Comparison of ENCODE assay signal across 1 cellular context in genomic region chr5:68240771-68241170, GRCh38.
TF ChIP-seq lines count a peak whose summit lies in the region.

No MANE protein-coding gene starts in this region.

TF ChIP-seq in endothelial cell of umbilical vein, 7 proteins besides CTCF, POLR2A, EP300 and RAD21 (continued from another document):
- TF ChIP-seq MYC (IDR thresholded peaks at IDR 0.05; ENCODE audit: low read depth, low read length) (no peak), GATA2 (IDR thresholded peaks at IDR 0.05; ENCODE audit: insufficient read depth, insufficient read length, low read depth, low read length) (no peak), POLR2AphosphoS5 (IDR thresholded peaks at IDR 0.05; ENCODE audit: insufficient read depth, low read depth, low read length) (no peak), EZH2 (IDR thresholded peaks at IDR 0.05; ENCODE audit: borderline replicate concordance, low read depth, low read length, severe bottlenecking) (no peak), JUN (IDR thresholded peaks at IDR 0.05; ENCODE audit: borderline replicate concordance, insufficient read depth, insufficient read length, low read depth) (no peak), MAX (IDR thresholded peaks at IDR 0.05; ENCODE audit: insufficient read depth, insufficient read length) (no peak)
TF ChIP-seq in endothelial cell of umbilical vein: peak in this region for 0.
